In genomic region chr7:55510621-55511020, GRCh38 we compare ENCODE assay signal across 23 cellular contexts.
DNase-seq lines count a peak whose midpoint lies in the region; ATAC-seq, FAIRE-seq and TF ChIP-seq lines count a peak whose summit lies in the region.
"Had no signal": no experiment of that assay in that cellular context is flagged by ENCODE, and none has a peak within 500 bp of the region (broad histone marks: within the 10 kb centered on the region; RNA-seq: fewer than 3 reads in every experiment).

No MANE protein-coding gene starts in this region.

- peak; percentile 49 for ATAC-seq in HG03354 (IDR thresholded peaks at IDR 0.05; ENCODE audit: poor library complexity, severe bottlenecking, unreplicated experiment)
- ATAC-seq: HepG2 had no signal

- no peaks in the 10 kb centered on the region for H3K27me3 ChIP-seq in CD4-positive, alpha-beta memory T cell (ENCODE audit: insufficient read depth, low read length)
- H3K27me3 ChIP-seq: cardiac muscle cell, tibial artery had no signal

- no peak overlapping the region for H3K27ac ChIP-seq in CD4-positive, alpha-beta memory T cell (ENCODE audit: low read depth, low read length)
- H3K27ac ChIP-seq: cardiac muscle cell, tibial artery, WERI-Rb-1 had no signal

- H3K4me3 Mint-ChIP-seq in CD4-positive, alpha-beta memory T cell: no peak overlapping the region
- no peak overlapping the region for H3K4me3 Mint-ChIP-seq in dendritic cell treated with granulocyte-macrophage colony-stimulating factor and Interleukin-4, amounts not matched to agents 40 ng/mL and 50 ng/mL, for 4 days
- H3K4me3 Mint-ChIP-seq: stimulated activated naive CD8-positive, alpha-beta T cell treated with anti-CD3 and anti-CD28 coated beads, Interleukin-15, Interleukin-2, amounts not matched to agents 100 ng/mL and 50 ng/mL, for 24 hours had no signal

- H3K4me3 ChIP-seq in CD4-positive, alpha-beta memory T cell (ENCODE audit: low read length in 2 of 2): no peak overlapping the region
- H3K4me3 ChIP-seq: cardiac muscle cell, tibial artery had no signal

- H3K27me3 Mint-ChIP-seq in CD4-positive, alpha-beta memory T cell: no peaks in the 10 kb centered on the region
- H3K27me3 Mint-ChIP-seq in dendritic cell treated with granulocyte-macrophage colony-stimulating factor and Interleukin-4, amounts not matched to agents 40 ng/mL and 50 ng/mL, for 4 days: no peaks in the 10 kb centered on the region
- H3K27me3 Mint-ChIP-seq: stimulated activated naive CD8-positive, alpha-beta T cell treated with anti-CD3 and anti-CD28 coated beads, Interleukin-15, Interleukin-2, amounts not matched to agents 100 ng/mL and 50 ng/mL, for 24 hours had no signal

- CTCF ChIA-PET in CD4-positive, alpha-beta memory T cell (lab: Charles Lee; ENCODE audit: partially characterized antibody): no interaction called here

- TF ChIP-seq POLR2A in GM12892 (IDR thresholded peaks at IDR 0.05; ENCODE audit: low read depth, low read length): peak; percentile 41; the same call in 1 of the 2 replicates

- DNase-seq in CD4-positive, alpha-beta memory T cell: no peak
- DNase-seq in GM12892 (ENCODE audit: insufficient read length) (no peak), NCI-H2227 (lab: John Stamatoyannopoulos, UW; ENCODE audit: unreplicated experiment) (no peak), iPS-NIHi11 (ENCODE audit: low spot score) (no peak), HPDE6-E6E7 (ENCODE audit: extremely low spot score) (no peak)
- DNase-seq: activated CD4-positive, alpha-beta T cell treated with anti-CD3 and anti-CD28 coated beads, Interleukin-2, amount 50 U/mL, for 48 hours; activated gamma-delta T cell treated with Interleukin-2 at 50 U/mL for 16 hours; anterior cingulate cortex; dermis blood vessel endothelial cell; DND-41; glutamatergic neuron; kidney glomerular epithelial cell; NCI-H510A treated with DMSO at 0.1 percent for 48 hours; RPMI8226; SK-N-SH; stimulated activated CD4-positive, alpha-beta T cell treated with anti-CD3 and anti-CD28 coated beads, Interleukin-4, amount 100 ng/mL, for 24 hours; tibial artery; WERI-Rb-1 had no signal

- H3K9me3 Mint-ChIP-seq in CD4-positive, alpha-beta memory T cell: no peaks in the 10 kb centered on the region
- H3K9me3 Mint-ChIP-seq in dendritic cell treated with granulocyte-macrophage colony-stimulating factor and Interleukin-4, amounts not matched to agents 40 ng/mL and 50 ng/mL, for 4 days: no peaks in the 10 kb centered on the region
- H3K9me3 Mint-ChIP-seq: stimulated activated naive CD8-positive, alpha-beta T cell treated with anti-CD3 and anti-CD28 coated beads, Interleukin-15, Interleukin-2, amounts not matched to agents 100 ng/mL and 50 ng/mL, for 24 hours had no signal

- peaks cover 23% of the 10 kb centered on the region for H3K36me3 ChIP-seq in CD4-positive, alpha-beta memory T cell (ENCODE audit: insufficient read depth, low read length)
- H3K36me3 ChIP-seq: cardiac muscle cell had no signal

- peaks cover 28 to 81% (median 46%) of the 10 kb centered on the region in 4 donors for H3K4me1 Mint-ChIP-seq in CD4-positive, alpha-beta memory T cell
- H3K4me1 Mint-ChIP-seq in dendritic cell treated with granulocyte-macrophage colony-stimulating factor and Interleukin-4, amounts not matched to agents 40 ng/mL and 50 ng/mL, for 4 days (ENCODE audit: low read depth): peaks cover 52% of the 10 kb centered on the region

- FAIRE-seq in GM12892 (lab: Jason Lieb, UNC): no peak
- FAIRE-seq: HepG2 had no signal

- H3K36me3 Mint-ChIP-seq in CD4-positive, alpha-beta memory T cell: peaks cover 22 to 42% of the 10 kb centered on the region in 2 donors
- peaks cover 75% of the 10 kb centered on the region for H3K36me3 Mint-ChIP-seq in dendritic cell treated with granulocyte-macrophage colony-stimulating factor and Interleukin-4, amounts not matched to agents 40 ng/mL and 50 ng/mL, for 4 days (ENCODE audit: low read depth)

- peaks cover 33% of the 10 kb centered on the region for H3K4me1 ChIP-seq in CD4-positive, alpha-beta memory T cell (ENCODE audit: insufficient read depth, low read length)

- POLR2A ChIA-PET in CD4-positive, alpha-beta memory T cell (lab: Charles Lee; ENCODE audit: partially characterized antibody): no interaction called here

- no peaks in the 10 kb centered on the region for H3K9me3 ChIP-seq in CD4-positive, alpha-beta memory T cell (ENCODE audit: control insufficient read depth in 1 of 2, low read length in 2 of 2)
- H3K9me3 ChIP-seq: SK-N-SH, tibial artery had no signal

- intact Hi-C loops in CD4-positive, alpha-beta memory T cell (cut with micrococcal nuclease): no loop called here
- intact Hi-C loops in dendritic cell treated with granulocyte-macrophage colony-stimulating factor and Interleukin-4, amounts not matched to agents 40 ng/mL and 50 ng/mL, for 4 days (cut with micrococcal nuclease): no loop called here

- peak overlapping the region in 5 of 7 donors; percentile 30 to 86 (median 68) for H3K27ac Mint-ChIP-seq in CD4-positive, alpha-beta memory T cell
- peak overlapping the region; percentile 40 for H3K27ac Mint-ChIP-seq in dendritic cell treated with granulocyte-macrophage colony-stimulating factor and Interleukin-4, amounts not matched to agents 40 ng/mL and 50 ng/mL, for 4 days
- H3K27ac Mint-ChIP-seq: stimulated activated naive CD8-positive, alpha-beta T cell treated with anti-CD3 and anti-CD28 coated beads, Interleukin-15, Interleukin-2, amounts not matched to agents 100 ng/mL and 50 ng/mL, for 24 hours had no signal
